In genomic region chr17:80819422-80820164, GRCh38 we compare ENCODE assay signal across 9 cellular contexts.
DNase-seq lines count a peak whose midpoint lies in the region; ATAC-seq and TF ChIP-seq lines count a peak whose summit lies in the region.
"Had no signal": no experiment of that assay in that cellular context is flagged by ENCODE, and none has a peak within 500 bp of the region (broad histone marks: within the 10 kb centered on the region; RNA-seq: fewer than 3 reads in every experiment).

No MANE protein-coding gene starts in this region.

- no peaks in the 10 kb centered on the region for H3K9me3 ChIP-seq in left lung

- POLR2A ChIA-PET in activated CD4-positive, alpha-beta T cell treated with anti-CD3 and anti-CD28 coated beads, Interleukin-2, amount 10 ng/mL, durations not matched to agents 7 days and 5 days (lab: Charles Lee), result interaction anchor here (0.6 to 0.9 kb wide), 3 partner anchors 37 to 79 kb away, joined by 3 to 4 read pairs (median 4); no protein-coding TSS in a partner anchor

- H3K27ac ChIP-seq in left lung, result peak overlapping the region in 1 of 2 donors; percentile 87

- peaks cover 0 to 16% of the 10 kb centered on the region in 2 donors for H3K36me3 ChIP-seq in left lung

- intact Hi-C loops in left lung (cut with DNase I) (no loop called here), Calu3 (cut with micrococcal nuclease; ENCODE audit: unreplicated experiment) (no loop called here)

- no TSS peak for BruUV-seq in Calu3 (replicated peaks; lab: Mats Ljungman, UMichigan)

- CTCF ChIA-PET in activated CD4-positive, alpha-beta T cell treated with anti-CD3 and anti-CD28 coated beads, Interleukin-2, amount 10 ng/mL, durations not matched to agents 7 days and 5 days (lab: Charles Lee), result interaction anchor here (0.7 to 1.5 kb wide), 5 partner anchors 10 to 35 kb away, joined by 3 to 4 read pairs (median 3); no protein-coding TSS in a partner anchor
- CTCF ChIA-PET in Calu3 (lab: Charles Lee), result no interaction called here

- peaks cover 0 to 25% of the 10 kb centered on the region in 2 donors for H3K4me1 ChIP-seq in left lung

- peak; percentile 32 for DNase-seq in stimulated activated CD4-positive, alpha-beta T cell treated with anti-CD3 and anti-CD28 coated beads, Interleukin-4, amount 100 ng/mL, for 24 hours
- no peak for DNase-seq in stimulated activated CD4-positive, alpha-beta T cell treated with anti-CD3 and anti-CD28 coated beads, Interleukin-4, amount 100 ng/mL, for 1 hour
- DNase-seq in activated CD4-positive, alpha-beta T cell treated with anti-CD3 and anti-CD28 coated beads, Interleukin-2, amount 10 ng/mL, durations not matched to agents 7 days and 5 days, result peak; percentile 39
- peak; percentile 30 to 61 for DNase-seq in left lung
- DNase-seq in SW 1271 (lab: John Stamatoyannopoulos, UW), result no peak
- DNase-seq in Calu3, result no peak
- DNase-seq: NCI-H1417 had no signal

- H3K36me3 Mint-ChIP-seq in activated CD4-positive, alpha-beta T cell treated with anti-CD3 and anti-CD28 coated beads, Interleukin-2, amount 10 ng/mL, durations not matched to agents 7 days and 5 days (ENCODE audit: low read depth), result peaks cover 84% of the 10 kb centered on the region
- peaks cover 16% of the 10 kb centered on the region for H3K36me3 Mint-ChIP-seq in Calu3 (ENCODE audit: insufficient read depth, unreplicated experiment)

- TF ChIP-seq CTCF in left lung (IDR thresholded peaks at IDR 0.05) (no peak), Calu3 (IDR thresholded peaks at IDR 0.05; ENCODE audit: unreplicated experiment) (no peak)

- no peak overlapping the region for H3K4me3 ChIP-seq in left lung

- H3K27me3 Mint-ChIP-seq in activated CD4-positive, alpha-beta T cell treated with anti-CD3 and anti-CD28 coated beads, Interleukin-2, amount 10 ng/mL, durations not matched to agents 7 days and 5 days, result no peaks in the 10 kb centered on the region
- H3K27me3 Mint-ChIP-seq in Calu3 (ENCODE audit: unreplicated experiment), result no peaks in the 10 kb centered on the region

- ATAC-seq in left lung (no peak), GM21786 (IDR thresholded peaks at IDR 0.05; ENCODE audit: unreplicated experiment) (no peak), HG03095 (IDR thresholded peaks at IDR 0.05; ENCODE audit: unreplicated experiment) (no peak)

- H3K4me1 Mint-ChIP-seq in activated CD4-positive, alpha-beta T cell treated with anti-CD3 and anti-CD28 coated beads, Interleukin-2, amount 10 ng/mL, durations not matched to agents 7 days and 5 days, result peaks cover 86% of the 10 kb centered on the region
- no peaks in the 10 kb centered on the region for H3K4me1 Mint-ChIP-seq in Calu3 (ENCODE audit: low read depth, unreplicated experiment)

- no peak overlapping the region for H3K4me3 Mint-ChIP-seq in activated CD4-positive, alpha-beta T cell treated with anti-CD3 and anti-CD28 coated beads, Interleukin-2, amount 10 ng/mL, durations not matched to agents 7 days and 5 days
- H3K4me3 Mint-ChIP-seq in Calu3 (ENCODE audit: low read depth, unreplicated experiment), result no peak overlapping the region

- H3K9me3 Mint-ChIP-seq in activated CD4-positive, alpha-beta T cell treated with anti-CD3 and anti-CD28 coated beads, Interleukin-2, amount 10 ng/mL, durations not matched to agents 7 days and 5 days, result peaks cover 11% of the 10 kb centered on the region
- H3K9me3 Mint-ChIP-seq in Calu3 (ENCODE audit: low read depth, unreplicated experiment), result no peaks in the 10 kb centered on the region

- no peaks in the 10 kb centered on the region for H3K27me3 ChIP-seq in left lung

- H3K27ac Mint-ChIP-seq in activated CD4-positive, alpha-beta T cell treated with anti-CD3 and anti-CD28 coated beads, Interleukin-2, amount 10 ng/mL, durations not matched to agents 7 days and 5 days, result peak overlapping the region; percentile 94
- H3K27ac Mint-ChIP-seq in Calu3 (ENCODE audit: unreplicated experiment), result no peak overlapping the region

Comparison
In these comparisons a context has a peak if more than half of its experiments do, and no peak if none do; other contexts are left out.
1. DNase-seq: peak in stimulated activated CD4-positive, alpha-beta T cell treated with anti-CD3 and anti-CD28 coated beads, Interleukin-4, amount 100 ng/mL, for 24 hours (single experiment), activated CD4-positive, alpha-beta T cell treated with anti-CD3 and anti-CD28 coated beads, Interleukin-2, amount 10 ng/mL, durations not matched to agents 7 days and 5 days (single experiment) and left lung (2 of 2); none in stimulated activated CD4-positive, alpha-beta T cell treated with anti-CD3 and anti-CD28 coated beads, Interleukin-4, amount 100 ng/mL, for 1 hour (single experiment), SW 1271 (0 of 2) and Calu3 (single experiment).